In genomic region chr4:183132081-183132480, GRCh38 we compare ENCODE assay signal across 24 cellular contexts.
"Had no signal": no experiment of that assay in that cellular context is flagged by ENCODE, and none has a peak within 500 bp of the region (broad histone marks: within the 10 kb centered on the region; RNA-seq: fewer than 3 reads in every experiment).

No MANE protein-coding gene starts in this region.

- H3K4me1 Mint-ChIP-seq: naive B cell had no signal

- H3K4me3 Mint-ChIP-seq: dendritic cell treated with granulocyte-macrophage colony-stimulating factor and Interleukin-4, amounts not matched to agents 40 ng/mL and 50 ng/mL, for 4 days; effector memory CD8-positive, alpha-beta T cell; endodermal cell; mesothelial cell of epicardium; naive B cell had no signal

- H3K27ac Mint-ChIP-seq: dendritic cell treated with granulocyte-macrophage colony-stimulating factor and Interleukin-4, amounts not matched to agents 40 ng/mL and 50 ng/mL, for 4 days; effector memory CD8-positive, alpha-beta T cell; endodermal cell; naive B cell had no signal

- H3K9me3 Mint-ChIP-seq: dendritic cell treated with granulocyte-macrophage colony-stimulating factor and Interleukin-4, amounts not matched to agents 40 ng/mL and 50 ng/mL, for 4 days; effector memory CD8-positive, alpha-beta T cell; endodermal cell; naive B cell had no signal

- DNase-seq: colonic mucosa; cortex of kidney; effector CD8-positive, alpha-beta T cell; effector memory CD8-positive, alpha-beta T cell; endodermal cell; erythroblast; esophagus squamous epithelium; foreskin fibroblast; foreskin melanocyte; glutamatergic neuron; head of caudate nucleus; heart right ventricle; hippocampal formation; left cardiac atrium; left lung; left ventricle myocardium superior; lower lobe of right lung; mesenchymal stem cell; mucosa of descending colon; naive B cell had no signal

- H3K36me3 Mint-ChIP-seq: naive B cell had no signal

- H3K27me3 Mint-ChIP-seq: dendritic cell treated with granulocyte-macrophage colony-stimulating factor and Interleukin-4, amounts not matched to agents 40 ng/mL and 50 ng/mL, for 4 days had no signal

- FAIRE-seq: endometrium, islet of Langerhans had no signal
